Comparison of ENCODE assay signal across 8 cellular contexts in genomic region chr14:21098892-21099595, GRCh38. TPM values are rescaled to one million over a fixed set of nuclear protein-coding genes. Genes with fewer than 3 reads are reported as not detected.
A peak's percentile ranks its signal among the peaks of the same experiment; 100 is the strongest.
DNase-seq lines count a peak whose midpoint lies in the region; TF ChIP-seq lines count a peak whose summit lies in the region.

No MANE protein-coding gene starts in this region.

- peak overlapping the region; percentile 92 to 99 (median 96) for H3K27ac Mint-ChIP-seq in brain

- no peak for TF ChIP-seq CTCF in AG04449 (IDR thresholded peaks at IDR 0.05; ENCODE audit: insufficient read depth, low read length, missing control alignments)
- TF ChIP-seq CTCF in brain (conservative IDR thresholded peaks at IDR 0.05), result no peak

- POLR2A ChIA-PET in AG04449 (lab: Yijun Ruan, JAX), result no interaction called here

- no peaks in the 10 kb centered on the region for H3K36me3 Mint-ChIP-seq in brain

- no peaks in the 10 kb centered on the region for H3K9me3 ChIP-seq in mononuclear cell (ENCODE audit: low read depth, low read length)

- no peak for DNase-seq in AG04449 (ENCODE audit: low read depth, low spot score)
- DNase-seq in HT-29 (ENCODE audit: low spot score), result peak; percentile 17
- DNase-seq in NK-92 treated with Interleukin-12 subunit alpha and Interleukin-12 subunit beta, amount 100 ng/mL, for 24 hours (lab: John Stamatoyannopoulos, UW), result no peak
- DNase-seq in SIG-M5 (lab: John Stamatoyannopoulos, UW), result no peak
- DNase-seq in OCI-M2 (lab: John Stamatoyannopoulos, UW; ENCODE audit: unreplicated experiment), result no peak
- DNase-seq in cerebellar cortex (ENCODE audit: low spot score), result no peak

- peak overlapping the region; percentile 86 to 93 (median 90) for H3K4me3 Mint-ChIP-seq in brain

- peaks cover 79% of the 10 kb centered on the region for H3K4me1 Mint-ChIP-seq in brain

- H3K4me1 ChIP-seq in mononuclear cell (ENCODE audit: insufficient read depth, low read length), result peaks cover 23% of the 10 kb centered on the region

- CTCF ChIA-PET in AG04449 (lab: Yijun Ruan, JAX), result interaction anchor here (0.6 to 14.2 kb wide), 10 partner anchors 7 to 128 kb away, joined by 3 to 684 read pairs (median 79); partner anchors contain the start of genes ARHGEF40 and TMEM253

- H3K27me3 Mint-ChIP-seq in brain, result peaks cover 6% of the 10 kb centered on the region

- H3K4me3 ChIP-seq in AG04449 (ENCODE audit: low read depth, low read length) (peak overlapping the region; percentile 69), mononuclear cell (ENCODE audit: low read length) (peak overlapping the region; percentile 40)

- peaks cover 3% of the 10 kb centered on the region for H3K27me3 ChIP-seq in mononuclear cell (ENCODE audit: insufficient read depth, low read length)

- H3K9me3 Mint-ChIP-seq in brain, result peaks cover 0 to 2% (median 0%) of the 10 kb centered on the region in 5 experiments

RNA-seq across cellular contexts. Expression of gene ZNF219, which starts 0.6 kb away (rescaled TPM):
- 13.6 and 14.6 TPM in 2 replicates for total RNA-seq in HT-29 (2014; rRNA removed; shearing (Covaris generic))
- polyA plus RNA-seq in brain (ENCODE audit: insufficient read depth, low read depth, low replicate concordance), result 49.4 TPM
- total RNA-seq in mononuclear cell, result 8.9 TPM

RNA-seq across cellular contexts. Expression of gene TMEM253, which starts 1.8 kb away (rescaled TPM):
- total RNA-seq in HT-29 (2014; rRNA removed; shearing (Covaris generic)), result 0.41 TPM in 1 of 2 replicates, not detected in the other
- 0.29 TPM for polyA plus RNA-seq in brain (ENCODE audit: insufficient read depth, low read depth, low replicate concordance)
- 0.21 TPM for total RNA-seq in mononuclear cell

RNA-seq across cellular contexts. Expression of gene ARHGEF40, which starts 28.9 kb away (rescaled TPM):
- 18.4 and 20.0 TPM in 2 replicates for total RNA-seq in HT-29 (2014; rRNA removed; shearing (Covaris generic))
- polyA plus RNA-seq in brain (ENCODE audit: insufficient read depth, low read depth, low replicate concordance), result 21.3 TPM
- total RNA-seq in mononuclear cell, result 12.9 TPM

RNA-seq across cellular contexts. Expression of gene RNASE8, which starts 41.4 kb away (rescaled TPM):
- total RNA-seq in HT-29 (2014; rRNA removed; shearing (Covaris generic)), result not detected in 2 replicates
- not detected for polyA plus RNA-seq in brain (ENCODE audit: insufficient read depth, low read depth, low replicate concordance)
- not detected for total RNA-seq in mononuclear cell

RNA-seq across cellular contexts. Expression of gene OR5AU1, which starts 56.8 kb away (rescaled TPM):
- not detected in 2 replicates for total RNA-seq in HT-29 (2014; rRNA removed; shearing (Covaris generic))
- polyA plus RNA-seq in brain (ENCODE audit: insufficient read depth, low read depth, low replicate concordance), result not detected
- total RNA-seq in mononuclear cell, result not detected
